Comparison of ENCODE assay signal across 8 cellular contexts in genomic region chr4:25233737-25234389, GRCh38. TPM values are rescaled to one million over a fixed set of nuclear protein-coding genes. Genes with fewer than 3 reads are reported as not detected.
DNase-seq lines count a peak whose midpoint lies in the region; ATAC-seq and TF ChIP-seq lines count a peak whose summit lies in the region.

PI4K2B (plus strand) TSS chr4:25234033; CDS start chr4:25234164, 131 bp downstream.

- no peaks in the 10 kb centered on the region for H3K9me2 ChIP-seq in SK-N-SH

- H3K4me2 ChIP-seq in SK-N-SH, result peak within 1 kb of the TSS; percentile 92
- H3K4me2 ChIP-seq in osteoblast (ENCODE audit: insufficient read depth, low read length), result peak within 1 kb of the TSS; percentile 90

- H3F3A ChIP-seq in SK-N-SH (replicated peaks; ENCODE audit: insufficient read depth), result peaks cover 15% of the 10 kb centered on the region

- H3K27ac ChIP-seq in SK-N-SH (ENCODE audit: low read depth in 2 of 2, low read length in 1 of 2), result peak within 1 kb of the TSS; percentile 80 to 82
- peak within 1 kb of the TSS; percentile 75 for H3K27ac ChIP-seq in osteoblast (ENCODE audit: low read depth, low read length)
- peak within 1 kb of the TSS; percentile 91 to 93 for H3K27ac ChIP-seq in thoracic aorta

- ATAC-seq in HG02571 (IDR thresholded peaks at IDR 0.05; ENCODE audit: unreplicated experiment) (peak; percentile 78), thoracic aorta (ENCODE audit: insufficient number of reproducible peaks, low FRiP score, low read depth) (peak; percentile 80)

- POLR2A ChIA-PET in SK-N-SH (lab: Yijun Ruan, JAX), result interaction anchor here (1.4 to 1.6 kb wide), 2 partner anchors 74 to 78 kb away, joined by 4 read pairs; partner anchors contain the start of genes SEPSECS and ZCCHC4

- H3K27me3 ChIP-seq in GM06990 (replicated peaks; ENCODE audit: control insufficient read depth, insufficient read depth, low read length), result no peaks in the 10 kb centered on the region
- no peaks in the 10 kb centered on the region for H3K27me3 ChIP-seq in SK-N-SH (ENCODE audit: insufficient read depth)
- no peaks in the 10 kb centered on the region for H3K27me3 ChIP-seq in osteoblast (ENCODE audit: insufficient read depth, low read length)
- H3K27me3 ChIP-seq in thoracic aorta (replicated peaks; ENCODE audit: insufficient read depth), result no peaks in the 10 kb centered on the region

- H3K79me2 ChIP-seq in SK-N-SH (ENCODE audit: insufficient read depth) (peaks cover 37% of the 10 kb centered on the region), osteoblast (ENCODE audit: insufficient read depth, low read length) (peaks cover 35% of the 10 kb centered on the region)

- H4K20me1 ChIP-seq in SK-N-SH (ENCODE audit: insufficient read depth) (no peaks in the 10 kb centered on the region), osteoblast (ENCODE audit: insufficient read depth, low read length) (no peaks in the 10 kb centered on the region)

- H3K4me1 ChIP-seq in SK-N-SH (ENCODE audit: control insufficient read depth in 1 of 2, insufficient read depth in 2 of 2, low read depth in 1 of 2, low read length in 1 of 2) (no peaks in the 10 kb centered on the region; a peak in 1 of 4 replicates), osteoblast (ENCODE audit: insufficient read depth, low read length) (peaks cover 5% of the 10 kb centered on the region), thoracic aorta (ENCODE audit: control insufficient read depth in 1 of 2, low read depth in 2 of 2) (peaks cover 6 to 7% of the 10 kb centered on the region in 2 donors)

- peak; percentile 3 for TF ChIP-seq CTCF in GM06990 (IDR thresholded peaks at IDR 0.05; ENCODE audit: insufficient read depth, low read length, poor library complexity, severe bottlenecking)
- TF ChIP-seq CTCF in SK-N-SH (IDR thresholded peaks at IDR 0.05), result no peak
- TF ChIP-seq CTCF in osteoblast (IDR thresholded peaks at IDR 0.05; ENCODE audit: extremely low read depth, low read depth, low read length), result no peak
- TF ChIP-seq CTCF in thoracic aorta (IDR thresholded peaks at IDR 0.05), result no peak

- H3K4me3 ChIP-seq in GM06990 (replicated peaks; ENCODE audit: low read depth, low read length) (peak within 1 kb of the TSS; percentile 99), SK-N-SH (ENCODE audit: low read depth in 2 of 2, low read length in 1 of 2) (peak within 1 kb of the TSS; percentile 90 to 97), osteoblast (ENCODE audit: insufficient read depth, low read length) (peak within 1 kb of the TSS; percentile 95), thoracic aorta (peak within 1 kb of the TSS; percentile 91)

- peak within 1 kb of the TSS; percentile 92 for H2AFZ ChIP-seq in SK-N-SH (ENCODE audit: low read depth)
- peak within 1 kb of the TSS; percentile 76 for H2AFZ ChIP-seq in osteoblast (ENCODE audit: low read length)

- CTCF ChIA-PET in SK-N-SH (lab: Yijun Ruan, JAX), result interaction anchor here (0.6 to 2.3 kb wide), 4 partner anchors 68 to 1401 kb away, joined by 3 to 8 read pairs (median 4); partner anchors contain the start of gene ZCCHC4

- no peak for TF ChIP-seq RAD21 in SK-N-SH (IDR thresholded peaks at IDR 0.05; ENCODE audit: low read length)

- no peak for TF ChIP-seq EP300 in SK-N-SH (IDR thresholded peaks at IDR 0.05; ENCODE audit: borderline replicate concordance in 1 of 2, low read depth in 1 of 2, low read length in 1 of 2)

- WGBS in SK-N-SH (ENCODE audit: low lambda C conversion rate), result 2% methylated on average over 26 of the region's 72 CpGs

- peak within 1 kb of the TSS; percentile 85 for H3K9ac ChIP-seq in SK-N-SH

- peaks cover 15% of the 10 kb centered on the region; the same call in 1 of the 2 replicates for H3K9me3 ChIP-seq in SK-N-SH
- peaks cover 4% of the 10 kb centered on the region for H3K9me3 ChIP-seq in osteoblast (ENCODE audit: low read depth, low read length)
- H3K9me3 ChIP-seq in thoracic aorta, result peaks cover 12% of the 10 kb centered on the region

- no peaks in the 10 kb centered on the region for H3K36me3 ChIP-seq in GM06990 (ENCODE audit: control insufficient read depth, insufficient read depth, low read length)
- peaks cover 0 to 10% of the 10 kb centered on the region in 2 experiments for H3K36me3 ChIP-seq in SK-N-SH (replicated peaks in 1 of 2; ENCODE audit: control insufficient read depth in 1 of 2, insufficient read depth in 2 of 2, low read length in 1 of 2)
- no peaks in the 10 kb centered on the region for H3K36me3 ChIP-seq in osteoblast (ENCODE audit: insufficient read depth, low read length)
- H3K36me3 ChIP-seq in thoracic aorta, result no peaks in the 10 kb centered on the region

- DNase-seq in GM06990 (ENCODE audit: extremely low read depth, insufficient read length) (peak; percentile 93), NCI-H1048 (lab: John Stamatoyannopoulos, UW) (peak; percentile 71), SK-N-SH (peak; percentile 94), globus pallidus (ENCODE audit: low spot score) (peak; percentile 73), osteoblast (ENCODE audit: insufficient read length, low spot score, missing footprints) (peak; percentile 96), thoracic aorta (ENCODE audit: low spot score) (peak; percentile 35)
- DNase-seq in activated naive CD4-positive, alpha-beta T cell treated with anti-CD3 and anti-CD28 coated beads, Interleukin-2, amount 50 U/mL, for 16 hours, result peak; percentile 94

TF ChIP-seq in SK-N-SH, 30 proteins besides CTCF, POLR2A, EP300 and RAD21:
- TF ChIP-seq NFIC (IDR thresholded peaks at IDR 0.05; ENCODE audit: borderline replicate concordance) (peak; percentile 70), TAF1 (IDR thresholded peaks at IDR 0.05; ENCODE audit: borderline replicate concordance, low read depth, low read length) (no peak), RCOR1 (IDR thresholded peaks at IDR 0.05; ENCODE audit: low read length) (no peak), JUND (IDR thresholded peaks at IDR 0.05) (no peak), CHD2 (IDR thresholded peaks at IDR 0.05; ENCODE audit: low read length, partially characterized antibody) (no peak), FOXJ3 (CRISPR knock-in tag; IDR thresholded peaks at IDR 0.05) (no peak), POLR2AphosphoS5 (IDR thresholded peaks at IDR 0.05; ENCODE audit: low read depth, low read length) (peak; percentile 65), GATA2 (CRISPR knock-in tag; IDR thresholded peaks at IDR 0.05) (no peak), RFX5 (IDR thresholded peaks at IDR 0.05; ENCODE audit: low read length) (no peak), FOSL2 (IDR thresholded peaks at IDR 0.05; ENCODE audit: borderline replicate concordance, low read depth) (no peak), YY1 (IDR thresholded peaks at IDR 0.05; ENCODE audit: low read depth) (no peak), MAX (IDR thresholded peaks at IDR 0.05; ENCODE audit: low read depth) (peak; percentile 78; the same call in 1 of the 2 replicates), RXRA (IDR thresholded peaks at IDR 0.05; ENCODE audit: borderline replicate concordance, low read depth) (no peak), MEF2A (IDR thresholded peaks at IDR 0.05; ENCODE audit: borderline replicate concordance, low read depth) (no peak), USF1 (IDR thresholded peaks at IDR 0.05; ENCODE audit: borderline replicate concordance, low read depth) (peak; percentile 80), MXI1 (IDR thresholded peaks at IDR 0.05; ENCODE audit: low read depth, low read length) (no peak; the same call in 1 of the 2 replicates), ZBTB33 (IDR thresholded peaks at IDR 0.05; ENCODE audit: borderline replicate concordance, low read depth) (no peak), SIN3A (IDR thresholded peaks at IDR 0.05; ENCODE audit: borderline replicate concordance, low read depth, low read length) (no peak; the same call in 1 of the 2 replicates), NRF1 (IDR thresholded peaks at IDR 0.05; ENCODE audit: low read depth, low read length) (peak; percentile 70), SMC3 (IDR thresholded peaks at IDR 0.05; ENCODE audit: low read depth, low read length) (no peak), ELF1 (IDR thresholded peaks at IDR 0.05) (no peak)

RNA-seq across cellular contexts. Expression of gene PI4K2B, which starts in this region (rescaled TPM):
- 3.1 and 3.7 TPM in 2 replicates for polyA plus RNA-seq in SK-N-SH (2012; rRNA removed)
- polyA plus RNA-seq in SK-N-SH (2012; cell fraction: cytosol; rRNA removed), result 5.2 and 6.0 TPM in 2 replicates
- 1.6 and 2.5 TPM in 2 replicates for polyA plus RNA-seq in SK-N-SH (2012; cell fraction: nucleus; rRNA removed)
- total RNA-seq in osteoblast, result 20.3 TPM in 2 replicates
- 10 to 100 TPM; 11.8 to 12.9 TPM for total RNA-seq in thoracic aorta

Comparison
In these comparisons a context has a peak if more than half of its experiments do, and no peak if none do; other contexts are left out.
1. Peak in every context shown above with its lines: DNase-seq, ATAC-seq, H3K4me3 ChIP-seq and H3K27ac ChIP-seq.
2. DNase-seq: peak in every context shown above with its lines; median percentile 96 in osteoblast; 94 in SK-N-SH; 94 in activated naive CD4-positive, alpha-beta T cell treated with anti-CD3 and anti-CD28 coated beads, Interleukin-2, amount 50 U/mL, for 16 hours; 93 in GM06990; 73 in globus pallidus; 71 in NCI-H1048; 35 in thoracic aorta.